In genomic region chr7:33937871-33938270, GRCh38 we compare ENCODE assay signal across 18 cellular contexts. TPM values are rescaled to one million over a fixed set of nuclear protein-coding genes. Genes with fewer than 3 reads are reported as not detected.
"Had no signal": no experiment of that assay in that cellular context is flagged by ENCODE, and none has a peak within 500 bp of the region (broad histone marks: within the 10 kb centered on the region; RNA-seq: fewer than 3 reads in every experiment).

No MANE protein-coding gene starts in this region.

- H3K9me3 Mint-ChIP-seq: endodermal cell; naive thymus-derived CD8-positive, alpha-beta T cell; stimulated activated naive B cell treated with anti-CD40 and anti-IgM and Interleukin-4, amounts not matched to agents 10 μg/mL and 1 μg/mL and 100 μg/mL, for 72 hours; type B pancreatic cell had no signal

- H3K27ac Mint-ChIP-seq: endodermal cell; naive thymus-derived CD8-positive, alpha-beta T cell; stimulated activated naive B cell treated with anti-CD40 and anti-IgM and Interleukin-4, amounts not matched to agents 10 μg/mL and 1 μg/mL and 100 μg/mL, for 72 hours; type B pancreatic cell had no signal

- ATAC-seq: foreskin keratinocyte; left colon; left ventricle myocardium superior; mucosa of descending colon; naive thymus-derived CD8-positive, alpha-beta T cell; sciatic nerve; stimulated activated naive B cell treated with anti-CD40 and anti-IgM and Interleukin-4, amounts not matched to agents 10 μg/mL and 1 μg/mL and 100 μg/mL, for 72 hours had no signal

- H3K4me3 Mint-ChIP-seq: endodermal cell; naive thymus-derived CD8-positive, alpha-beta T cell; stimulated activated naive B cell treated with anti-CD40 and anti-IgM and Interleukin-4, amounts not matched to agents 10 μg/mL and 1 μg/mL and 100 μg/mL, for 72 hours; type B pancreatic cell had no signal

- H3K4me1 Mint-ChIP-seq: stimulated activated naive B cell treated with anti-CD40 and anti-IgM and Interleukin-4, amounts not matched to agents 10 μg/mL and 1 μg/mL and 100 μg/mL, for 72 hours had no signal

- DNase-seq: effector CD4-positive, alpha-beta T cell; endodermal cell; erythroblast; foreskin keratinocyte; head of caudate nucleus; hippocampal formation; left colon; left ventricle myocardium superior; mucosa of descending colon; naive thymus-derived CD8-positive, alpha-beta T cell; posterior cingulate gyrus; spleen; stimulated activated CD4-positive, alpha-beta T cell treated with anti-CD3 and anti-CD28 coated beads, Interleukin-15, amount 100 ng/mL, for 24 hours; stimulated activated CD4-positive, alpha-beta T cell treated with anti-CD3 and anti-CD28 coated beads, Interleukin-1b, Interleukin-23, amount 100 ng/mL, for 48 hours; stimulated activated CD4-positive, alpha-beta T cell treated with anti-CD3 and anti-CD28 coated beads, Interleukin-4, amount 100 ng/mL, for 24 hours; stimulated activated naive B cell treated with anti-CD40 and anti-IgM and Interleukin-4, amounts not matched to agents 10 μg/mL and 1 μg/mL and 100 μg/mL, for 72 hours had no signal

- H3K36me3 Mint-ChIP-seq: naive thymus-derived CD8-positive, alpha-beta T cell; stimulated activated naive B cell treated with anti-CD40 and anti-IgM and Interleukin-4, amounts not matched to agents 10 μg/mL and 1 μg/mL and 100 μg/mL, for 72 hours; type B pancreatic cell had no signal

RNA-seq across cellular contexts. Expression of gene BMPER, which starts 32.5 kb away (rescaled TPM):
- total RNA-seq: naive thymus-derived CD8-positive, alpha-beta T cell had no signal
